8 cellular contexts compared by ENCODE assay signal in genomic region chr6:105993769-105994521, GRCh38.
DNase-seq lines count a peak whose midpoint lies in the region; ATAC-seq and TF ChIP-seq lines count a peak whose summit lies in the region.

No MANE protein-coding gene starts in this region.

- H3K27ac ChIP-seq in effector memory CD4-positive, alpha-beta T cell (ENCODE audit: insufficient read depth, low read length, poor library complexity, severe bottlenecking) = peak overlapping the region; percentile 77
- H3K27ac ChIP-seq in transverse colon = peak overlapping the region; percentile 77 to 84 (median 79)

- H3K9me3 Mint-ChIP-seq in activated CD4-positive, alpha-beta T cell treated with anti-CD3 and anti-CD28 coated beads, Interleukin-2, amount 10 ng/mL, durations not matched to agents 24 days and 14 days = no peaks in the 10 kb centered on the region

- H3K4me1 ChIP-seq in effector memory CD4-positive, alpha-beta T cell (ENCODE audit: control insufficient read depth, insufficient read depth, low read length, poor library complexity, severe bottlenecking) = no peaks in the 10 kb centered on the region
- peaks cover 12% of the 10 kb centered on the region for H3K4me1 ChIP-seq in mucosa of stomach (ENCODE audit: control insufficient read depth, insufficient read depth, low read length)
- H3K4me1 ChIP-seq in transverse colon = peaks cover 0 to 33% (median 20%) of the 10 kb centered on the region in 4 donors

- DNase-seq in AG04449 (ENCODE audit: low read depth, low spot score) = no peak
- peak; percentile 89 for DNase-seq in activated CD4-positive, alpha-beta T cell treated with anti-CD3 and anti-CD28 coated beads, Interleukin-2, amount 10 ng/mL, durations not matched to agents 24 days and 14 days
- peak; percentile 22 to 36 (median 32) for DNase-seq in effector memory CD4-positive, alpha-beta T cell
- DNase-seq in transverse colon = peak; percentile 45
- DNase-seq in GOT3 (lab: John Stamatoyannopoulos, UW) = no peak
- no peak for DNase-seq in NCI-H226

- no peaks in the 10 kb centered on the region for H3K36me3 Mint-ChIP-seq in activated CD4-positive, alpha-beta T cell treated with anti-CD3 and anti-CD28 coated beads, Interleukin-2, amount 10 ng/mL, durations not matched to agents 24 days and 14 days (ENCODE audit: low read depth)

- no peaks in the 10 kb centered on the region for H3K9me3 ChIP-seq in effector memory CD4-positive, alpha-beta T cell (ENCODE audit: control insufficient read depth, low read length)
- H3K9me3 ChIP-seq in mucosa of stomach (ENCODE audit: control insufficient read depth, low read length) = peaks cover 3% of the 10 kb centered on the region
- no peaks in the 10 kb centered on the region for H3K9me3 ChIP-seq in transverse colon

- 13 to 20% methylated on average over 10 to 54 of the region's 54 CpGs for WGBS in transverse colon (ENCODE audit: low coverage in 1 of 2), 2 donors

- H3K4me1 Mint-ChIP-seq in activated CD4-positive, alpha-beta T cell treated with anti-CD3 and anti-CD28 coated beads, Interleukin-2, amount 10 ng/mL, durations not matched to agents 24 days and 14 days = peaks cover 38% of the 10 kb centered on the region

- H3K4me3 ChIP-seq in AG04449 (ENCODE audit: low read depth, low read length) (peak overlapping the region; percentile 77), mucosa of stomach (ENCODE audit: low read length) (peak overlapping the region; percentile 35), transverse colon (peak overlapping the region; percentile 39 to 57 (median 47))
- H3K4me3 ChIP-seq in effector memory CD4-positive, alpha-beta T cell (ENCODE audit: insufficient read depth, low read depth, low read length, poor library complexity, severe bottlenecking) = peak overlapping the region; percentile 92

- TF ChIP-seq POLR2A in transverse colon (IDR thresholded peaks at IDR 0.05) = peak; percentile 16

- H3K9ac ChIP-seq in mucosa of stomach (ENCODE audit: low read length) = peak overlapping the region; percentile 69

- TF ChIP-seq CTCF in AG04449 (IDR thresholded peaks at IDR 0.05; ENCODE audit: insufficient read depth, low read length, missing control alignments) (no peak), transverse colon (IDR thresholded peaks at IDR 0.05) (no peak)

- intact Hi-C loops in activated CD4-positive, alpha-beta T cell treated with anti-CD3 and anti-CD28 coated beads, Interleukin-2, amount 10 ng/mL, durations not matched to agents 24 days and 14 days (cut with micrococcal nuclease) = loop anchor here (1.0 to 10.0 kb wide), 8 partner anchors 92 to 531 kb away; partner anchors contain the start of gene PRDM1
- intact Hi-C loops in transverse colon (cut with DNase I; ENCODE audit: low total_unique reads) = no loop called here

- TF ChIP-seq EP300 in transverse colon (IDR thresholded peaks at IDR 0.05; ENCODE audit: low read depth) = no peak

- peak overlapping the region; percentile 93 for H3K4me3 Mint-ChIP-seq in activated CD4-positive, alpha-beta T cell treated with anti-CD3 and anti-CD28 coated beads, Interleukin-2, amount 10 ng/mL, durations not matched to agents 24 days and 14 days

- H3K27me3 Mint-ChIP-seq in activated CD4-positive, alpha-beta T cell treated with anti-CD3 and anti-CD28 coated beads, Interleukin-2, amount 10 ng/mL, durations not matched to agents 24 days and 14 days = peaks cover 37% of the 10 kb centered on the region

- no peaks in the 10 kb centered on the region for H3K27me3 ChIP-seq in effector memory CD4-positive, alpha-beta T cell (replicated peaks; ENCODE audit: control insufficient read depth, insufficient read depth, low read length, poor library complexity, severe bottlenecking)
- H3K27me3 ChIP-seq in mucosa of stomach (ENCODE audit: control insufficient read depth, insufficient read depth, low read length) (peaks cover 63% of the 10 kb centered on the region), transverse colon (peaks cover 95% of the 10 kb centered on the region)

- in situ Hi-C loops in transverse colon (cut with MboI; ENCODE audit: low pct_ligation_motif_present in 1 of 4, low pct_unique_long_range_greater_than_20kb in 1 of 4, low sequenced_read_pairs in 3 of 4) = no loop called here

- CTCF ChIA-PET in AG04449 (lab: Yijun Ruan, JAX) = interaction anchor here (1.0 to 2.0 kb wide), 4 partner anchors 21 to 261 kb away, joined by 3 to 8 read pairs (median 4); no protein-coding TSS in a partner anchor

- peak overlapping the region; percentile 81 for H3K27ac Mint-ChIP-seq in activated CD4-positive, alpha-beta T cell treated with anti-CD3 and anti-CD28 coated beads, Interleukin-2, amount 10 ng/mL, durations not matched to agents 24 days and 14 days

- peak; percentile 37 for ATAC-seq in HG03354 (IDR thresholded peaks at IDR 0.05; ENCODE audit: poor library complexity, severe bottlenecking, unreplicated experiment)

- no peaks in the 10 kb centered on the region for H3K36me3 ChIP-seq in effector memory CD4-positive, alpha-beta T cell (ENCODE audit: control insufficient read depth, insufficient read depth, low read length)
- H3K36me3 ChIP-seq in mucosa of stomach (ENCODE audit: control insufficient read depth, insufficient read depth, low read length) (no peaks in the 10 kb centered on the region), transverse colon (no peaks in the 10 kb centered on the region)

- POLR2A ChIA-PET in AG04449 (lab: Yijun Ruan, JAX) = interaction anchor here (0.6 to 1.0 kb wide), 4 partner anchors 9 to 260 kb away, joined by 3 to 8 read pairs (median 4); no protein-coding TSS in a partner anchor

Comparison
In these comparisons a context has a peak if more than half of its experiments do, and no peak if none do; other contexts are left out.
1. DNase-seq: peak in activated CD4-positive, alpha-beta T cell treated with anti-CD3 and anti-CD28 coated beads, Interleukin-2, amount 10 ng/mL, durations not matched to agents 24 days and 14 days (single experiment), effector memory CD4-positive, alpha-beta T cell (3 of 3) and transverse colon (single experiment); none in AG04449 (single experiment), GOT3 (single experiment) and NCI-H226 (single experiment).
2. H3K4me3 ChIP-seq: peak in every context shown above with its lines; median percentile 92 in effector memory CD4-positive, alpha-beta T cell; 77 in AG04449; 47 in transverse colon; 35 in mucosa of stomach.